In genomic region chrX:118345045-118345400, GRCh38 we compare ENCODE assay signal across 8 cellular contexts. TPM values are rescaled to one million over a fixed set of nuclear protein-coding genes. Genes with fewer than 3 reads are reported as not detected.
DNase-seq lines count a peak whose midpoint lies in the region; ATAC-seq, FAIRE-seq and TF ChIP-seq lines count a peak whose summit lies in the region.

No MANE protein-coding gene starts in this region.

- H3K27ac ChIP-seq in DND-41 (ENCODE audit: low read length): peak overlapping the region; percentile 78; the same call in 1 of the 2 replicates
- peak overlapping the region; percentile 81 for H3K27ac ChIP-seq in astrocyte (ENCODE audit: low read depth, low read length)

- H3K27me3 ChIP-seq in DND-41 (ENCODE audit: insufficient read depth, low read length, poor library complexity) (no peaks in the 10 kb centered on the region), astrocyte (ENCODE audit: insufficient read depth, low read length) (no peaks in the 10 kb centered on the region), mononuclear cell (ENCODE audit: insufficient read depth, low read length) (no peaks in the 10 kb centered on the region)

- DNase-seq in DND-41 (no peak), astrocyte (ENCODE audit: low read depth) (no peak), C1 segment of cervical spinal cord (lab: John Stamatoyannopoulos, UW) (no peak), NOMO-1 treated with dmso at 0.1 percent for 144 hours (lab: John Stamatoyannopoulos, UW; ENCODE audit: unreplicated experiment) (no peak), NCI-H774 (lab: John Stamatoyannopoulos, UW) (no peak)

- H3K4me1 ChIP-seq in DND-41 (ENCODE audit: insufficient read depth, low read length) (peaks cover 25% of the 10 kb centered on the region), astrocyte (ENCODE audit: insufficient read depth, low read length) (peaks cover 11% of the 10 kb centered on the region), mononuclear cell (ENCODE audit: insufficient read depth, low read length) (peaks cover 23% of the 10 kb centered on the region)

- H4K20me1 ChIP-seq in DND-41 (ENCODE audit: insufficient read depth, low read length) (no peaks in the 10 kb centered on the region; the same call in 1 of the 2 replicates), astrocyte (ENCODE audit: insufficient read depth, low read length) (peaks cover 28% of the 10 kb centered on the region)

- peak overlapping the region; percentile 76 for H3K4me2 ChIP-seq in DND-41 (ENCODE audit: insufficient read depth, low read length)
- peak overlapping the region; percentile 92 for H3K4me2 ChIP-seq in astrocyte (ENCODE audit: low read length)

- H3K9me3 Mint-ChIP-seq in astrocyte (ENCODE audit: unreplicated experiment): no peaks in the 10 kb centered on the region

- peak overlapping the region; percentile 59 for H3K27ac Mint-ChIP-seq in astrocyte (ENCODE audit: unreplicated experiment)

- peak; percentile 95 for FAIRE-seq in astrocyte (lab: Jason Lieb, UNC)

- peaks cover 4% of the 10 kb centered on the region for H3K4me1 Mint-ChIP-seq in astrocyte (ENCODE audit: low read depth, unreplicated experiment)

- peak overlapping the region; percentile 95 for H3K4me3 Mint-ChIP-seq in astrocyte (ENCODE audit: unreplicated experiment)

- ATAC-seq in DND-41 (ENCODE audit: insufficient read depth, low read depth): no peak
- ATAC-seq in HG02870 (IDR thresholded peaks at IDR 0.05; ENCODE audit: unreplicated experiment): peak; percentile 0
- ATAC-seq in HG02798 (IDR thresholded peaks at IDR 0.05; ENCODE audit: poor library complexity, unreplicated experiment): no peak

- peak overlapping the region; percentile 26 to 70; a peak in 3 of 4 replicates for H3K4me3 ChIP-seq in DND-41 (ENCODE audit: low read depth in 1 of 2, low read length in 2 of 2)
- peak overlapping the region; percentile 65 for H3K4me3 ChIP-seq in astrocyte (ENCODE audit: insufficient read depth, low read depth, low read length)
- H3K4me3 ChIP-seq in mononuclear cell (ENCODE audit: low read length): peak overlapping the region; percentile 85

- H2AFZ ChIP-seq in DND-41 (ENCODE audit: low read depth, low read length) (peak overlapping the region; percentile 80), astrocyte (ENCODE audit: low read depth, low read length) (peak overlapping the region; percentile 77)

- H3K79me2 ChIP-seq in DND-41 (ENCODE audit: insufficient read depth, low read length) (peaks cover 32% of the 10 kb centered on the region), astrocyte (ENCODE audit: insufficient read depth, low read length) (peaks cover 37% of the 10 kb centered on the region)

- H3K36me3 Mint-ChIP-seq in astrocyte (ENCODE audit: low read depth, unreplicated experiment): no peaks in the 10 kb centered on the region

- TF ChIP-seq CTCF in DND-41 (IDR thresholded peaks at IDR 0.05; ENCODE audit: borderline replicate concordance, extremely low read depth, low read length, poor library complexity, severe bottlenecking) (no peak), astrocyte (IDR thresholded peaks at IDR 0.05; ENCODE audit: insufficient read depth, low read depth, low read length) (no peak)

- H3K36me3 ChIP-seq in DND-41 (ENCODE audit: insufficient read depth, low read length): no peaks in the 10 kb centered on the region
- no peaks in the 10 kb centered on the region for H3K36me3 ChIP-seq in astrocyte (ENCODE audit: insufficient read depth, low read length)

- no peaks in the 10 kb centered on the region for H3K27me3 Mint-ChIP-seq in astrocyte (ENCODE audit: low read depth, unreplicated experiment)

- no peaks in the 10 kb centered on the region for H3K9me3 ChIP-seq in DND-41 (ENCODE audit: insufficient read depth, low read length, severe bottlenecking)
- H3K9me3 ChIP-seq in astrocyte (ENCODE audit: insufficient read depth, low read depth, low read length): no peaks in the 10 kb centered on the region
- no peaks in the 10 kb centered on the region for H3K9me3 ChIP-seq in mononuclear cell (ENCODE audit: low read depth, low read length)

- peak overlapping the region; percentile 73 for H3K9ac ChIP-seq in DND-41 (ENCODE audit: low read depth, low read length)
- peak overlapping the region; percentile 98 for H3K9ac ChIP-seq in astrocyte (ENCODE audit: low read length)

RNA-seq across cellular contexts. Expression of gene WDR44, which starts 0.9 kb away (rescaled TPM):
- 19.0 and 20.1 TPM in 2 replicates for total RNA-seq in astrocyte
- total RNA-seq in mononuclear cell: 22.8 TPM
